ENCODE assay signal across 10 cellular contexts in the genomic region with DNA sequence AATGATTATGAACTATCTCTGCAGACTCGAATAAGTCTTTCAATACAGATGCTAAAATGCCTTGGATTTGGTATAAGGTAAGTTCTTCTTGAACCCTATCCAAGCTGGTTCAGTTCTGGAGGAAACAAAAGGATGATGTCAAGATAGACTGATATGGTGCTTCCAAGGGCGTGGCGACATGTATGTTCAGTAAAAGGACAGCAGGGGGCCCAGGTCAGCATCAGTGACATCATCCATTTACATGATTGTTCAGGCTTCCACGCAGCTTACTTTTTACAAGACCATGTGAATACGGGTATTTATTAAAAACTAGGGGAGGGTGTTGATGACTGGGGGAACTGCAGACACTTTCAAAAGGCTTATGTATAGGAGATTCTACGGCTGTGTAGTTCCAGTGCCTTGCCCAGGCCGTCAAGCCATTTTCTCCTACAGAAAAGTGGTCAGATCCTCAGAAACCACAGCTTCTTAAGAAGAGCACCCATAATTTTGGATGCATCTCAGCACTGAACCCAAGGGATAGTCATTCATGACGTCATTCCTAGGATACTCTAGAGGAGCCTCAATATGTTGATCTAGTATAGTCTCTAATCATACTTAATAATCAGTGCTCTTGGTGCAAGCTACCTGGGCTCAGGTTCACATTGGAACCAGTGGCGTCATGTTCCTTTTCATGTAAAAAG.
DNase-seq lines count a peak whose midpoint lies in the region; ATAC-seq and TF ChIP-seq lines count a peak whose summit lies in the region.
"Had no signal": no experiment of that assay in that cellular context is flagged by ENCODE, and none has a peak within 500 bp of the region (broad histone marks: within the 10 kb centered on the region; RNA-seq: fewer than 3 reads in every experiment).

No MANE protein-coding gene starts in this region.

- peaks cover 8 to 13% of the 10 kb centered on the region in 2 donors for H3K9me3 Mint-ChIP-seq in activated T-cell treated with anti-CD3 and anti-CD28 coated beads, Interleukin-2, amount 50 U/mL, for 72 hours
- peaks cover 17% of the 10 kb centered on the region for H3K9me3 Mint-ChIP-seq in activated CD4-positive, alpha-beta memory T cell treated with anti-CD3 and anti-CD28 coated beads, Interleukin-2, amount 10 ng/mL, durations not matched to agents 7 days and 5 days
- peaks cover 4% of the 10 kb centered on the region for H3K9me3 Mint-ChIP-seq in stimulated activated effector memory CD8-positive, alpha-beta T cell treated with anti-CD3 and anti-CD28 coated beads, Interleukin-12 subunit alpha, Interleukin-12 subunit beta, amount 100 ng/mL, for 72 hours
- H3K9me3 Mint-ChIP-seq in CD4-positive, alpha-beta memory T cell: peaks cover 0 to 2% (median 0%) of the 10 kb centered on the region in 8 donors

- H3K4me1 ChIP-seq in CD4-positive, alpha-beta memory T cell (ENCODE audit: insufficient read depth, low read length): peaks cover 58% of the 10 kb centered on the region

- CTCF ChIA-PET in activated CD4-positive, alpha-beta memory T cell treated with anti-CD3 and anti-CD28 coated beads, Interleukin-2, amount 10 ng/mL, durations not matched to agents 7 days and 5 days (lab: Charles Lee): interaction anchor here (1.1 to 3.3 kb wide), 8 partner anchors 10 to 529 kb away, joined by 3 to 28 read pairs (median 10); no protein-coding TSS in a partner anchor
- CTCF ChIA-PET in CD4-positive, alpha-beta memory T cell (lab: Charles Lee; ENCODE audit: partially characterized antibody): interaction anchor here (1.0 to 4.3 kb wide), 4 partner anchors 9 to 115 kb away, joined by 5 to 45 read pairs (median 12); no protein-coding TSS in a partner anchor

- H3K27me3 Mint-ChIP-seq in activated T-cell treated with anti-CD3 and anti-CD28 coated beads, Interleukin-2, amount 50 U/mL, for 72 hours (ENCODE audit: low read depth): no peaks in the 10 kb centered on the region
- no peaks in the 10 kb centered on the region for H3K27me3 Mint-ChIP-seq in activated CD4-positive, alpha-beta memory T cell treated with anti-CD3 and anti-CD28 coated beads, Interleukin-2, amount 10 ng/mL, durations not matched to agents 7 days and 5 days
- no peaks in the 10 kb centered on the region for H3K27me3 Mint-ChIP-seq in CD4-positive, alpha-beta memory T cell

- peaks cover 8 to 16% of the 10 kb centered on the region in 2 donors for H3K36me3 Mint-ChIP-seq in activated T-cell treated with anti-CD3 and anti-CD28 coated beads, Interleukin-2, amount 50 U/mL, for 72 hours (ENCODE audit: insufficient read depth in 2 of 2)
- H3K36me3 Mint-ChIP-seq in activated CD4-positive, alpha-beta memory T cell treated with anti-CD3 and anti-CD28 coated beads, Interleukin-2, amount 10 ng/mL, durations not matched to agents 7 days and 5 days (ENCODE audit: low read depth): peaks cover 23% of the 10 kb centered on the region
- no peaks in the 10 kb centered on the region for H3K36me3 Mint-ChIP-seq in stimulated activated effector memory CD8-positive, alpha-beta T cell treated with anti-CD3 and anti-CD28 coated beads, Interleukin-12 subunit alpha, Interleukin-12 subunit beta, amount 100 ng/mL, for 72 hours
- H3K36me3 Mint-ChIP-seq in CD4-positive, alpha-beta memory T cell: no peaks in the 10 kb centered on the region

- ATAC-seq in activated T-cell treated with anti-CD3 and anti-CD28 coated beads, Interleukin-2, amount 50 U/mL, for 72 hours (replicated peaks in 1 of 2): peak in 1 of 2 donors; percentile 43
- peak; percentile 60 for ATAC-seq in stimulated activated effector memory CD8-positive, alpha-beta T cell treated with anti-CD3 and anti-CD28 coated beads, Interleukin-12 subunit alpha, Interleukin-12 subunit beta, amount 100 ng/mL, for 72 hours

- H3K9me3 ChIP-seq in CD4-positive, alpha-beta memory T cell (ENCODE audit: control insufficient read depth in 1 of 2, low read length in 2 of 2): no peaks in the 10 kb centered on the region

- POLR2A ChIA-PET in activated CD4-positive, alpha-beta memory T cell treated with anti-CD3 and anti-CD28 coated beads, Interleukin-2, amount 10 ng/mL, durations not matched to agents 7 days and 5 days (lab: Charles Lee): interaction anchor here (1.2 to 4.6 kb wide), 5 partner anchors 9 to 93 kb away, joined by 3 to 39 read pairs (median 7); no protein-coding TSS in a partner anchor
- POLR2A ChIA-PET in CD4-positive, alpha-beta memory T cell (lab: Charles Lee; ENCODE audit: partially characterized antibody): interaction anchor here (1.0 to 3.6 kb wide), 6 partner anchors 9 to 94 kb away, joined by 3 to 25 read pairs (median 8); no protein-coding TSS in a partner anchor

- H3K4me3 ChIP-seq in LNCaP clone FGC (ENCODE audit: low read depth, low read length): no peak overlapping the region
- no peak overlapping the region for H3K4me3 ChIP-seq in CD4-positive, alpha-beta memory T cell (ENCODE audit: low read length in 2 of 2)

- H3K4me1 Mint-ChIP-seq in activated T-cell treated with anti-CD3 and anti-CD28 coated beads, Interleukin-2, amount 50 U/mL, for 72 hours (ENCODE audit: low read depth): peaks cover 45% of the 10 kb centered on the region
- H3K4me1 Mint-ChIP-seq in activated CD4-positive, alpha-beta memory T cell treated with anti-CD3 and anti-CD28 coated beads, Interleukin-2, amount 10 ng/mL, durations not matched to agents 7 days and 5 days: peaks cover 53% of the 10 kb centered on the region
- peaks cover 37% of the 10 kb centered on the region for H3K4me1 Mint-ChIP-seq in stimulated activated effector memory CD8-positive, alpha-beta T cell treated with anti-CD3 and anti-CD28 coated beads, Interleukin-12 subunit alpha, Interleukin-12 subunit beta, amount 100 ng/mL, for 72 hours
- peaks cover 31 to 65% (median 55%) of the 10 kb centered on the region in 4 donors for H3K4me1 Mint-ChIP-seq in CD4-positive, alpha-beta memory T cell

- no peak overlapping the region for H3K27ac Mint-ChIP-seq in activated T-cell treated with anti-CD3 and anti-CD28 coated beads, Interleukin-2, amount 50 U/mL, for 72 hours
- no peak overlapping the region for H3K27ac Mint-ChIP-seq in activated CD4-positive, alpha-beta memory T cell treated with anti-CD3 and anti-CD28 coated beads, Interleukin-2, amount 10 ng/mL, durations not matched to agents 7 days and 5 days
- no peak overlapping the region for H3K27ac Mint-ChIP-seq in stimulated activated effector memory CD8-positive, alpha-beta T cell treated with anti-CD3 and anti-CD28 coated beads, Interleukin-12 subunit alpha, Interleukin-12 subunit beta, amount 100 ng/mL, for 72 hours
- no peak overlapping the region for H3K27ac Mint-ChIP-seq in CD4-positive, alpha-beta memory T cell
- H3K27ac Mint-ChIP-seq: activated naive CD4-positive, alpha-beta T cell treated with anti-CD3 and anti-CD28 coated beads, Interleukin-2, amount 50 U/mL, for 72 hours had no signal

- no peak overlapping the region for H3K4me3 Mint-ChIP-seq in activated T-cell treated with anti-CD3 and anti-CD28 coated beads, Interleukin-2, amount 50 U/mL, for 72 hours
- H3K4me3 Mint-ChIP-seq in activated CD4-positive, alpha-beta memory T cell treated with anti-CD3 and anti-CD28 coated beads, Interleukin-2, amount 10 ng/mL, durations not matched to agents 7 days and 5 days: no peak overlapping the region
- no peak overlapping the region for H3K4me3 Mint-ChIP-seq in stimulated activated effector memory CD8-positive, alpha-beta T cell treated with anti-CD3 and anti-CD28 coated beads, Interleukin-12 subunit alpha, Interleukin-12 subunit beta, amount 100 ng/mL, for 72 hours
- H3K4me3 Mint-ChIP-seq in CD4-positive, alpha-beta memory T cell: no peak overlapping the region

- no peaks in the 10 kb centered on the region for H3K27me3 ChIP-seq in CD4-positive, alpha-beta memory T cell (ENCODE audit: insufficient read depth, low read length)

- H3K36me3 ChIP-seq in CD4-positive, alpha-beta memory T cell (ENCODE audit: insufficient read depth, low read length): no peaks in the 10 kb centered on the region

- H3K27ac ChIP-seq in CD4-positive, alpha-beta memory T cell (ENCODE audit: low read depth, low read length): no peak overlapping the region

- intact Hi-C loops in CD4-positive, alpha-beta memory T cell (cut with micrococcal nuclease): no loop called here

- DNase-seq in activated T-cell treated with anti-CD3 and anti-CD28 coated beads, Interleukin-2, amount 50 U/mL, for 72 hours: peak; percentile 37 to 39
- DNase-seq in activated T-cell treated with anti-CD3 and anti-CD28 coated beads for 4 hours (no peak), LNCaP clone FGC (ENCODE audit: low read depth) (peak; percentile 27), hepatic stellate cell (ENCODE audit: low spot score) (no peak)
- DNase-seq in activated CD4-positive, alpha-beta memory T cell treated with anti-CD3 and anti-CD28 coated beads, Interleukin-2, amount 10 ng/mL, durations not matched to agents 7 days and 5 days: peak; percentile 34
- DNase-seq in stimulated activated effector memory CD8-positive, alpha-beta T cell treated with anti-CD3 and anti-CD28 coated beads, Interleukin-12 subunit alpha, Interleukin-12 subunit beta, amount 100 ng/mL, for 72 hours (ENCODE audit: low spot score in 2 of 2): no peak
- no peak for DNase-seq in stimulated activated naive CD4-positive, alpha-beta T cell (lab: John Stamatoyannopoulos, UW)
- DNase-seq in CD4-positive, alpha-beta memory T cell: no peak
- DNase-seq: GDM1 had no signal

- TF ChIP-seq CTCF in LNCaP clone FGC (IDR thresholded peaks at IDR 0.05; ENCODE audit: control insufficient read depth, extremely low read depth, insufficient read depth): peak; percentile 27; the same call in 1 of the 2 replicates

Comparison
In these comparisons a context has a peak if more than half of its experiments do, and no peak if none do; other contexts are left out.
1. DNase-seq: peak in activated T-cell treated with anti-CD3 and anti-CD28 coated beads, Interleukin-2, amount 50 U/mL, for 72 hours (2 of 2), LNCaP clone FGC (single experiment) and activated CD4-positive, alpha-beta memory T cell treated with anti-CD3 and anti-CD28 coated beads, Interleukin-2, amount 10 ng/mL, durations not matched to agents 7 days and 5 days (single experiment); none in activated T-cell treated with anti-CD3 and anti-CD28 coated beads for 4 hours (single experiment), stimulated activated effector memory CD8-positive, alpha-beta T cell treated with anti-CD3 and anti-CD28 coated beads, Interleukin-12 subunit alpha, Interleukin-12 subunit beta, amount 100 ng/mL, for 72 hours (0 of 2), hepatic stellate cell (single experiment), stimulated activated naive CD4-positive, alpha-beta T cell (0 of 6) and CD4-positive, alpha-beta memory T cell (0 of 5).